In the genomic region with DNA sequence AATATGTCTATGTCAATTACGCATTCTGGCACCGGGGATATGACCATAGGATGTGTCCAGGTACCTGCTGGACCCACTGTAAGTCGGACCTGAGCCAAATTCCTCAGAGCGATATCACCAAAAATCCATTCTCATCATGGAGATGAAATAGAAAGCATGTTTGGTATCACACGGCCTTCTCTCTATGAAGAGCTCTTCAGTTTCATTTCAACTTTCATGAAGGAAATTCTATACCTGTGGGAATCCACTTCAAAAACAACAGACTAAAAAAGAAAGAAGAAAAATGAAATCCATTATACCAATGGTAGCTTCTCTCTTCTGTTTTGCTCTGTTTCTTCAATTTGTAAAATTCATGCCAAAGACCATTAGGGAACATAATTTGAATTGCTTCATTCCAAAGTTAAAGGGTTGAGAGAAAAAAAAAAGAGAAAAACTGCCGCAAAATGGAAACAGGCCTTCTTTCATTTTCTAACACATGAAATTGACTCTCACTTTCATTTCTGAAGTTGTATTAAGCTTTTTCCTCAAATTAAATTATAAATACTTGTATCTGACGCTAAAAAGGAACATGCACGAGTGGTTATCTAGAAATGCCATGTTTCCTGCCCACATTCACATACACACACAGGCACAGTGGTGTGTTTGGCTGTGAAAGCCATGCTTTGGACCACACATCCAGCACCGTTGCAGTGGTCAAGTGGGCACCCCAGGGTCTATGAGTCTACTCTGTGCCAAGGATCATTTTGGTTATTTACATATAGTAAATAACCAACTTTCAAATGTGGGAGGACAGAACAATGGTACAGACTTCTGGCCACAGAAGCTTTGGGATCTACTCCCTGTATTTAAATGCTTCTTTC, we compare ENCODE assay signal across 1 cellular context.
A peak's percentile ranks its signal among the peaks of the same experiment; 100 is the strongest.
TF ChIP-seq lines count a peak whose summit lies in the region.

No MANE protein-coding gene starts in this region.

TF ChIP-seq in GM12878, 131 proteins besides CTCF, POLR2A, EP300 and RAD21 (continued from another document):
- TF ChIP-seq ZNF622 (IDR thresholded peaks at IDR 0.05) = no peak
- peak; percentile 41 for TF ChIP-seq JUNB (IDR thresholded peaks at IDR 0.05)
- no peak for TF ChIP-seq HDAC6 (IDR thresholded peaks at IDR 0.05; ENCODE audit: unreplicated experiment)
- TF ChIP-seq PML (IDR thresholded peaks at IDR 0.05; ENCODE audit: low read length) = no peak
